Comparison of ENCODE assay signal across 9 cellular contexts in the genomic region with DNA sequence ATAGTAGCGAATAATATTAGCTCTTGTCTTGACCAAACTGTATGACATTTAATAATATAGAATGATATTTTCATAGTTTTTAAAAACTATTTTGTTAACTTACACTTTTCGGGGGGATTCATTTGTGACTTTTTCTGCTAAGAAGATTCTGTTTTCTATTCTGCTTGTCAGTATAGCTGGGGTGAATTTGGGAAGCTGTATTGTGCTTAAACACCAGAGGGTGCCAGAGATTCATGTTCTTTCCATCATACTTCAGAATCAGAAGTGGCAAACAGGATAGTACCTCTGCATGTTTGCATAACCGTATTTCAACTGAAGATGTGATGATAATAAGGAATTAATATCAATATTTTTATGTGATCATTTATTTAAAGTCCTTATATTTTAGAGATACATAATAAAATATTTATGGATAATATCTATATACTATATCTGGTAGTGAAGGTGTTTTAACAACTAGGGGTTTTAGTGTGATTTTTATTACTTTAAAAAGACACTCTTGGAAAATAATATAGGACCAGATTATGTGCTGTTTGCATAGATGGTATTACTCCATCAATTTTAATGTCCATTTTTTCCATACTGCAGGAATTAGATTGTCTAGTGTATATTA.
DNase-seq lines count a peak whose midpoint lies in the region; ATAC-seq and TF ChIP-seq lines count a peak whose summit lies in the region.
"Had no signal": no experiment of that assay in that cellular context is flagged by ENCODE, and none has a peak within 500 bp of the region (broad histone marks: within the 10 kb centered on the region; RNA-seq: fewer than 3 reads in every experiment).

No MANE protein-coding gene starts in this region.

- H3K36me3 Mint-ChIP-seq in activated naive CD4-positive, alpha-beta T cell treated with anti-CD3 and anti-CD28 coated beads for 36 hours (ENCODE audit: low read depth): peaks cover 5% of the 10 kb centered on the region
- H3K36me3 Mint-ChIP-seq in WTC11: peaks cover 2% of the 10 kb centered on the region; the same call in 1 of the 2 replicates

- CTCF ChIA-PET in activated naive CD4-positive, alpha-beta T cell treated with anti-CD3 and anti-CD28 coated beads for 36 hours (lab: Charles Lee): interaction anchor here (0.6 to 1.3 kb wide), 6 partner anchors 9 to 314 kb away, joined by 3 to 4 read pairs (median 4); no protein-coding TSS in a partner anchor
- CTCF ChIA-PET in WTC11 (lab: Charles Lee): interaction anchor here (0.6 to 2.4 kb wide), 8 partner anchors 9 to 342 kb away, joined by 3 to 16 read pairs (median 3); no protein-coding TSS in a partner anchor

- TF ChIP-seq CTCF in WTC11 (IDR thresholded peaks at IDR 0.05) (0 out of 2 replicates have a peak, but pooled peaks have one; percentile 28), left ventricle myocardium inferior (IDR thresholded peaks at IDR 0.05; ENCODE audit: borderline replicate concordance) (peak; percentile 66), spleen (IDR thresholded peaks at IDR 0.05 in 8 of 11, conservative IDR thresholded peaks at IDR 0.05 in 3 of 11) (peak in 9 of 11 experiments; percentile 24 to 69 (median 47))

- no peaks in the 10 kb centered on the region for H3K27me3 Mint-ChIP-seq in activated naive CD4-positive, alpha-beta T cell treated with anti-CD3 and anti-CD28 coated beads for 36 hours (ENCODE audit: low read depth)
- H3K27me3 Mint-ChIP-seq in WTC11 (ENCODE audit: low read depth): no peaks in the 10 kb centered on the region
- H3K27me3 Mint-ChIP-seq: stimulated activated naive CD8-positive, alpha-beta T cell treated with anti-CD3 and anti-CD28 coated beads, Interleukin-15, Interleukin-2, amounts not matched to agents 100 ng/mL and 50 ng/mL, for 24 hours had no signal

- intact Hi-C loops in activated naive CD4-positive, alpha-beta T cell treated with anti-CD3 and anti-CD28 coated beads for 36 hours (cut with micrococcal nuclease): loop anchor here (1.0 to 5.0 kb wide), 2 partner anchors 215 to 342 kb away; a partner anchor contains a TSS
- intact Hi-C loops in left ventricle myocardium inferior (cut with micrococcal nuclease): no loop called here
- intact Hi-C loops in spleen (cut with DNase I; ENCODE audit: low total_unique reads): no loop called here

- peak; percentile 23 for DNase-seq in activated naive CD4-positive, alpha-beta T cell treated with anti-CD3 and anti-CD28 coated beads for 36 hours
- no peak for DNase-seq in activated naive CD4-positive, alpha-beta T cell treated with Interleukin-2 at 50 U/mL for 16 hours
- DNase-seq in NCI-H1694 treated with DMSO at 0.1 percent for 48 hours (lab: John Stamatoyannopoulos, UW) (peak; percentile 51), WTC11 (ENCODE audit: low spot score) (no peak), left ventricle myocardium inferior (no peak), spleen (no peak)
- DNase-seq in activated naive CD4-positive, alpha-beta T cell (lab: John Stamatoyannopoulos, UW): no peak

- H3K9me3 Mint-ChIP-seq in activated naive CD4-positive, alpha-beta T cell treated with anti-CD3 and anti-CD28 coated beads for 36 hours: peaks cover 2% of the 10 kb centered on the region
- no peaks in the 10 kb centered on the region for H3K9me3 Mint-ChIP-seq in WTC11
- H3K9me3 Mint-ChIP-seq: stimulated activated naive CD8-positive, alpha-beta T cell treated with anti-CD3 and anti-CD28 coated beads, Interleukin-15, Interleukin-2, amounts not matched to agents 100 ng/mL and 50 ng/mL, for 24 hours had no signal

- H3K36me3 ChIP-seq in left ventricle myocardium inferior: no peaks in the 10 kb centered on the region
- H3K36me3 ChIP-seq in spleen: no peaks in the 10 kb centered on the region

- no peak overlapping the region for H3K4me3 ChIP-seq in left ventricle myocardium inferior
- no peak overlapping the region for H3K4me3 ChIP-seq in spleen

- 58 to 73% (median 60%) methylated on average over 3 of the region's 3 CpGs for WGBS in spleen, 5 donors

- H3K27ac ChIP-seq in left ventricle myocardium inferior (replicated peaks) (no peak overlapping the region), spleen (no peak overlapping the region)

- H3K4me1 ChIP-seq in left ventricle myocardium inferior: no peaks in the 10 kb centered on the region
- no peaks in the 10 kb centered on the region for H3K4me1 ChIP-seq in spleen

- POLR2A ChIA-PET in WTC11 (lab: Charles Lee): no interaction called here

- H3K4me1 Mint-ChIP-seq in activated naive CD4-positive, alpha-beta T cell treated with anti-CD3 and anti-CD28 coated beads for 36 hours (ENCODE audit: low read depth): peaks cover 3% of the 10 kb centered on the region
- H3K4me1 Mint-ChIP-seq in WTC11: peaks cover 7% of the 10 kb centered on the region

- peak; percentile 77 for ATAC-seq in HG02678 (IDR thresholded peaks at IDR 0.05; ENCODE audit: unreplicated experiment)
- 0 out of 2 replicates have a peak, but pooled peaks have one; percentile 52 for ATAC-seq in WTC11

- no peak for TF ChIP-seq POLR2A in spleen (IDR thresholded peaks at IDR 0.05)

- H3K9me3 ChIP-seq in left ventricle myocardium inferior (replicated peaks) (no peaks in the 10 kb centered on the region), spleen (no peaks in the 10 kb centered on the region)

- no peak overlapping the region for H3K4me3 Mint-ChIP-seq in activated naive CD4-positive, alpha-beta T cell treated with anti-CD3 and anti-CD28 coated beads for 36 hours
- H3K4me3 Mint-ChIP-seq in WTC11: no peak overlapping the region
- H3K4me3 Mint-ChIP-seq: stimulated activated naive CD8-positive, alpha-beta T cell treated with anti-CD3 and anti-CD28 coated beads, Interleukin-15, Interleukin-2, amounts not matched to agents 100 ng/mL and 50 ng/mL, for 24 hours had no signal

- H3K27ac Mint-ChIP-seq in activated naive CD4-positive, alpha-beta T cell treated with anti-CD3 and anti-CD28 coated beads for 36 hours: no peak overlapping the region
- H3K27ac Mint-ChIP-seq in WTC11: no peak overlapping the region
- H3K27ac Mint-ChIP-seq: stimulated activated naive CD8-positive, alpha-beta T cell treated with anti-CD3 and anti-CD28 coated beads, Interleukin-15, Interleukin-2, amounts not matched to agents 100 ng/mL and 50 ng/mL, for 24 hours had no signal

- H3K27me3 ChIP-seq in left ventricle myocardium inferior (ENCODE audit: low read depth) (no peaks in the 10 kb centered on the region), spleen (replicated peaks in 1 of 7) (no peaks in the 10 kb centered on the region)

TF ChIP-seq in WTC11, 78 proteins besides CTCF, POLR2A, EP300 and RAD21:
- TF ChIP-seq, protein P1, sequence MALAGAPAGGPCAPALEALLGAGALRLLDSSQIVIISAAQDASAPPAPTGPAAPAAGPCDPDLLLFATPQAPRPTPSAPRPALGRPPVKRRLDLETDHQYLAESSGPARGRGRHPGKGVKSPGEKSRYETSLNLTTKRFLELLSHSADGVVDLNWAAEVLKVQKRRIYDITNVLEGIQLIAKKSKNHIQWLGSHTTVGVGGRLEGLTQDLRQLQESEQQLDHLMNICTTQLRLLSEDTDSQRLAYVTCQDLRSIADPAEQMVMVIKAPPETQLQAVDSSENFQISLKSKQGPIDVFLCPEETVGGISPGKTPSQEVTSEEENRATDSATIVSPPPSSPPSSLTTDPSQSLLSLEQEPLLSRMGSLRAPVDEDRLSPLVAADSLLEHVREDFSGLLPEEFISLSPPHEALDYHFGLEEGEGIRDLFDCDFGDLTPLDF (CRISPR knock-in tag; IDR thresholded peaks at IDR 0.05): no peak
- TF ChIP-seq ATF1 (CRISPR knock-in tag; IDR thresholded peaks at IDR 0.05) (no peak), EMX1 (CRISPR knock-in tag; IDR thresholded peaks at IDR 0.05) (no peak), ZNF138 (CRISPR knock-in tag; conservative IDR thresholded peaks at IDR 0.05) (no peak), SMAD3 (CRISPR knock-in tag; IDR thresholded peaks at IDR 0.05; ENCODE audit: borderline replicate concordance) (no peak), NR2C2 (CRISPR knock-in tag; IDR thresholded peaks at IDR 0.05) (no peak), ZNF416 (CRISPR knock-in tag; IDR thresholded peaks at IDR 0.05) (no peak), PRRX2 (CRISPR knock-in tag; IDR thresholded peaks at IDR 0.05) (no peak), ZNF263 (CRISPR knock-in tag; IDR thresholded peaks at IDR 0.05; ENCODE audit: low read depth) (no peak), GTF2I (CRISPR knock-in tag; conservative IDR thresholded peaks at IDR 0.05) (no peak)
- TF ChIP-seq, protein P2, sequence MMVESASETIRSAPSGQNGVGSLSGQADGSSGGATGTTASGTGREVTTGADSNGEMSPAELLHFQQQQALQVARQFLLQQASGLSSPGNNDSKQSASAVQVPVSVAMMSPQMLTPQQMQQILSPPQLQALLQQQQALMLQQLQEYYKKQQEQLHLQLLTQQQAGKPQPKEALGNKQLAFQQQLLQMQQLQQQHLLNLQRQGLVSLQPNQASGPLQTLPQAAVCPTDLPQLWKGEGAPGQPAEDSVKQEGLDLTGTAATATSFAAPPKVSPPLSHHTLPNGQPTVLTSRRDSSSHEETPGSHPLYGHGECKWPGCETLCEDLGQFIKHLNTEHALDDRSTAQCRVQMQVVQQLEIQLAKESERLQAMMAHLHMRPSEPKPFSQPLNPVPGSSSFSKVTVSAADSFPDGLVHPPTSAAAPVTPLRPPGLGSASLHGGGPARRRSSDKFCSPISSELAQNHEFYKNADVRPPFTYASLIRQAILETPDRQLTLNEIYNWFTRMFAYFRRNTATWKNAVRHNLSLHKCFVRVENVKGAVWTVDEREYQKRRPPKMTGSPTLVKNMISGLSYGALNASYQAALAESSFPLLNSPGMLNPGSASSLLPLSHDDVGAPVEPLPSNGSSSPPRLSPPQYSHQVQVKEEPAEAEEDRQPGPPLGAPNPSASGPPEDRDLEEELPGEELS (CRISPR knock-in tag; IDR thresholded peaks at IDR 0.05): no peak
- TF ChIP-seq, protein P3, sequence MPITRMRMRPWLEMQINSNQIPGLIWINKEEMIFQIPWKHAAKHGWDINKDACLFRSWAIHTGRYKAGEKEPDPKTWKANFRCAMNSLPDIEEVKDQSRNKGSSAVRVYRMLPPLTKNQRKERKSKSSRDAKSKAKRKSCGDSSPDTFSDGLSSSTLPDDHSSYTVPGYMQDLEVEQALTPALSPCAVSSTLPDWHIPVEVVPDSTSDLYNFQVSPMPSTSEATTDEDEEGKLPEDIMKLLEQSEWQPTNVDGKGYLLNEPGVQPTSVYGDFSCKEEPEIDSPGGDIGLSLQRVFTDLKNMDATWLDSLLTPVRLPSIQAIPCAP (CRISPR knock-in tag; IDR thresholded peaks at IDR 0.05): no peak
- TF ChIP-seq, protein P4, sequence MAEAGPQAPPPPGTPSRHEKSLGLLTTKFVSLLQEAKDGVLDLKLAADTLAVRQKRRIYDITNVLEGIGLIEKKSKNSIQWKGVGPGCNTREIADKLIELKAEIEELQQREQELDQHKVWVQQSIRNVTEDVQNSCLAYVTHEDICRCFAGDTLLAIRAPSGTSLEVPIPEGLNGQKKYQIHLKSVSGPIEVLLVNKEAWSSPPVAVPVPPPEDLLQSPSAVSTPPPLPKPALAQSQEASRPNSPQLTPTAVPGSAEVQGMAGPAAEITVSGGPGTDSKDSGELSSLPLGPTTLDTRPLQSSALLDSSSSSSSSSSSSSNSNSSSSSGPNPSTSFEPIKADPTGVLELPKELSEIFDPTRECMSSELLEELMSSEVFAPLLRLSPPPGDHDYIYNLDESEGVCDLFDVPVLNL (CRISPR knock-in tag; IDR thresholded peaks at IDR 0.05; ENCODE audit: borderline replicate concordance, low read depth): no peak

Comparison
In these comparisons a context has a peak if more than half of its experiments do, and no peak if none do; other contexts are left out.
1. DNase-seq: peak in activated naive CD4-positive, alpha-beta T cell treated with anti-CD3 and anti-CD28 coated beads for 36 hours (single experiment) and NCI-H1694 treated with DMSO at 0.1 percent for 48 hours (single experiment); none in activated naive CD4-positive, alpha-beta T cell treated with Interleukin-2 at 50 U/mL for 16 hours (single experiment), WTC11 (single experiment), left ventricle myocardium inferior (single experiment), spleen (single experiment) and activated naive CD4-positive, alpha-beta T cell (0 of 4).
2. Peak in every context shown above with its lines, with median percentiles within 50 percentile points of each other: CTCF ChIP-seq.